1 cellular context compared by ENCODE assay signal in the genomic region with DNA sequence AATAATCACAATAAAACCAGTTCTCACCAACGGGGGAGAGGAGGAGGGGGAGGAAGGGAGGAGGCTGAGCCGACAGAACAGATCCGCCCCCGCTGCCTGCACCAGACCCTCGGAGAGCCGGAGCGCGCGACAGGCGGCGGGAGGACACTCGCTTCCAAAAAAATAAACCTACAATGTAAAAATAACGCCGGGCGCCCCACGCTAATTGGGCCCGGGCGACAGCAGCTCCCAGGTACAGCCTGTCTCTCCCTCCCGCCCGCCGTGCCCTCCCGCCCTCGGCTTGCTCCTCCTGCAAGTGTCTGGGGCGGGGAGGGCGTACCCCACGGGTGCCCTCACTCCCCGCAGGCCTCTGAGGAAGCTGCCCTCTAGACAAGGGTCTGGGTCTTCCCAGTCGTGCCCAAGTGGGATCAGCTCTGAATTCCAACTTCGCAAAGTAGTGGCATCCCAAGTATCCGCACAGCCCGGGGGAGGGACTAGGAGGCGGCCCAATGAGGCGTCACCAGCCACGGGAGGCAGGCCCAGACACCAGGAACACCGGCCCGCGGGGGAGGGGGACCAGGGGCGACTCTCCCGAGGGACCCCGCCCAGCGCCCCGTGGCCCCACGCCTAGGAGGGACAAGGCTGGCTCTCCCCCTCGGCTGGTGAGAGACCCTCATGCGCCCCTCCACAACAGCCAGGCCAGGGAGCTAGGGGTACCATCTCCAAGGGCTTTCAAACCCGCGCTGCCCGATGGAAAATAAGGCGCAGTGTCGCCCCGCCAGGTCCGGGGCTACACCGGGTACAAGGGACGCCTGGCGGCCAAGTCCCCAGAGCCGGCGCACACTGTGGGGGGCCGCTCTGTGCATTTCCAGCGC.
TF ChIP-seq lines count a peak whose summit lies in the region.

No MANE protein-coding gene starts in this region.

TF ChIP-seq in HepG2, 621 proteins besides CTCF, POLR2A, EP300 and RAD21 (continued from another document and continues in another):
- TF ChIP-seq IKZF5 (CRISPR knock-in tag; IDR thresholded peaks at IDR 0.05) = 0 out of 2 replicates have a peak, but pooled peaks have one; percentile 56
- peak; percentile 24 for TF ChIP-seq XRCC5 (optimal IDR thresholded peaks at IDR 0.05; ENCODE audit: low read length)
- no peak for TF ChIP-seq GPBP1L1 (CRISPR knock-in tag; IDR thresholded peaks at IDR 0.05)
- no peak for TF ChIP-seq ZFAT (CRISPR knock-in tag; conservative IDR thresholded peaks at IDR 0.05)
- no peak for TF ChIP-seq PAXIP1 (CRISPR knock-in tag; conservative IDR thresholded peaks at IDR 0.05)
- no peak for TF ChIP-seq ZNF432 (CRISPR knock-in tag; IDR thresholded peaks at IDR 0.05; ENCODE audit: borderline replicate concordance)
- TF ChIP-seq ZNF230 (CRISPR knock-in tag; IDR thresholded peaks at IDR 0.05) = no peak
- TF ChIP-seq DNMT1 (CRISPR knock-in tag; IDR thresholded peaks at IDR 0.05) = no peak
- TF ChIP-seq ZNF598 (CRISPR knock-in tag; IDR thresholded peaks at IDR 0.05; ENCODE audit: borderline replicate concordance) = no peak
- no peak for TF ChIP-seq ZNF253 (CRISPR knock-in tag; IDR thresholded peaks at IDR 0.05; ENCODE audit: borderline replicate concordance)
- TF ChIP-seq ZNF703 (CRISPR knock-in tag; IDR thresholded peaks at IDR 0.05; ENCODE audit: borderline replicate concordance) = no peak
- TF ChIP-seq, protein P1, sequence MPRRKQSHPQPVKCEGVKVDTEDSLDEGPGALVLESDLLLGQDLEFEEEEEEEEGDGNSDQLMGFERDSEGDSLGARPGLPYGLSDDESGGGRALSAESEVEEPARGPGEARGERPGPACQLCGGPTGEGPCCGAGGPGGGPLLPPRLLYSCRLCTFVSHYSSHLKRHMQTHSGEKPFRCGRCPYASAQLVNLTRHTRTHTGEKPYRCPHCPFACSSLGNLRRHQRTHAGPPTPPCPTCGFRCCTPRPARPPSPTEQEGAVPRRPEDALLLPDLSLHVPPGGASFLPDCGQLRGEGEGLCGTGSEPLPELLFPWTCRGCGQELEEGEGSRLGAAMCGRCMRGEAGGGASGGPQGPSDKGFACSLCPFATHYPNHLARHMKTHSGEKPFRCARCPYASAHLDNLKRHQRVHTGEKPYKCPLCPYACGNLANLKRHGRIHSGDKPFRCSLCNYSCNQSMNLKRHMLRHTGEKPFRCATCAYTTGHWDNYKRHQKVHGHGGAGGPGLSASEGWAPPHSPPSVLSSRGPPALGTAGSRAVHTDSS (CRISPR knock-in tag; conservative IDR thresholded peaks at IDR 0.05) = no peak
- no peak for TF ChIP-seq SIN3A (IDR thresholded peaks at IDR 0.05; ENCODE audit: borderline replicate concordance, low read depth, low read length)
- peak; percentile 54 for TF ChIP-seq KDM5B (CRISPR knock-in tag; IDR thresholded peaks at IDR 0.05; ENCODE audit: borderline replicate concordance)
- TF ChIP-seq KDM6A (CRISPR knock-in tag; IDR thresholded peaks at IDR 0.05; ENCODE audit: low read depth) = no peak
- TF ChIP-seq, protein P2, sequence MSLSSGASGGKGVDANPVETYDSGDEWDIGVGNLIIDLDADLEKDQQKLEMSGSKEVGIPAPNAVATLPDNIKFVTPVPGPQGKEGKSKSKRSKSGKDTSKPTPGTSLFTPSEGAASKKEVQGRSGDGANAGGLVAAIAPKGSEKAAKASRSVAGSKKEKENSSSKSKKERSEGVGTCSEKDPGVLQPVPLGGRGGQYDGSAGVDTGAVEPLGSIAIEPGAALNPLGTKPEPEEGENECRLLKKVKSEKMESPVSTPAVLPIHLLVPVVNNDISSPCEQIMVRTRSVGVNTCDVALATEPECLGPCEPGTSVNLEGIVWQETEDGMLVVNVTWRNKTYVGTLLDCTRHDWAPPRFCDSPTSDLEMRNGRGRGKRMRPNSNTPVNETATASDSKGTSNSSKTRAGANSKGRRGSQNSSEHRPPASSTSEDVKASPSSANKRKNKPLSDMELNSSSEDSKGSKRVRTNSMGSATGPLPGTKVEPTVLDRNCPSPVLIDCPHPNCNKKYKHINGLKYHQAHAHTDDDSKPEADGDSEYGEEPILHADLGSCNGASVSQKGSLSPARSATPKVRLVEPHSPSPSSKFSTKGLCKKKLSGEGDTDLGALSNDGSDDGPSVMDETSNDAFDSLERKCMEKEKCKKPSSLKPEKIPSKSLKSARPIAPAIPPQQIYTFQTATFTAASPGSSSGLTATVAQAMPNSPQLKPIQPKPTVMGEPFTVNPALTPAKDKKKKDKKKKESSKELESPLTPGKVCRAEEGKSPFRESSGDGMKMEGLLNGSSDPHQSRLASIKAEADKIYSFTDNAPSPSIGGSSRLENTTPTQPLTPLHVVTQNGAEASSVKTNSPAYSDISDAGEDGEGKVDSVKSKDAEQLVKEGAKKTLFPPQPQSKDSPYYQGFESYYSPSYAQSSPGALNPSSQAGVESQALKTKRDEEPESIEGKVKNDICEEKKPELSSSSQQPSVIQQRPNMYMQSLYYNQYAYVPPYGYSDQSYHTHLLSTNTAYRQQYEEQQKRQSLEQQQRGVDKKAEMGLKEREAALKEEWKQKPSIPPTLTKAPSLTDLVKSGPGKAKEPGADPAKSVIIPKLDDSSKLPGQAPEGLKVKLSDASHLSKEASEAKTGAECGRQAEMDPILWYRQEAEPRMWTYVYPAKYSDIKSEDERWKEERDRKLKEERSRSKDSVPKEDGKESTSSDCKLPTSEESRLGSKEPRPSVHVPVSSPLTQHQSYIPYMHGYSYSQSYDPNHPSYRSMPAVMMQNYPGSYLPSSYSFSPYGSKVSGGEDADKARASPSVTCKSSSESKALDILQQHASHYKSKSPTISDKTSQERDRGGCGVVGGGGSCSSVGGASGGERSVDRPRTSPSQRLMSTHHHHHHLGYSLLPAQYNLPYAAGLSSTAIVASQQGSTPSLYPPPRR (CRISPR knock-in tag; IDR thresholded peaks at IDR 0.05; ENCODE audit: borderline replicate concordance) = no peak
- no peak for TF ChIP-seq CEBPB (IDR thresholded peaks at IDR 0.05; ENCODE audit: borderline replicate concordance, low read depth, low read length)
- TF ChIP-seq, protein P3, sequence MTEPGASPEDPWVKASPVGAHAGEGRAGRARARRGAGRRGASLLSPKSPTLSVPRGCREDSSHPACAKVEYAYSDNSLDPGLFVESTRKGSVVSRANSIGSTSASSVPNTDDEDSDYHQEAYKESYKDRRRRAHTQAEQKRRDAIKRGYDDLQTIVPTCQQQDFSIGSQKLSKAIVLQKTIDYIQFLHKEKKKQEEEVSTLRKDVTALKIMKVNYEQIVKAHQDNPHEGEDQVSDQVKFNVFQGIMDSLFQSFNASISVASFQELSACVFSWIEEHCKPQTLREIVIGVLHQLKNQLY (CRISPR knock-in tag; IDR thresholded peaks at IDR 0.05) = no peak
- TF ChIP-seq, protein P4, sequence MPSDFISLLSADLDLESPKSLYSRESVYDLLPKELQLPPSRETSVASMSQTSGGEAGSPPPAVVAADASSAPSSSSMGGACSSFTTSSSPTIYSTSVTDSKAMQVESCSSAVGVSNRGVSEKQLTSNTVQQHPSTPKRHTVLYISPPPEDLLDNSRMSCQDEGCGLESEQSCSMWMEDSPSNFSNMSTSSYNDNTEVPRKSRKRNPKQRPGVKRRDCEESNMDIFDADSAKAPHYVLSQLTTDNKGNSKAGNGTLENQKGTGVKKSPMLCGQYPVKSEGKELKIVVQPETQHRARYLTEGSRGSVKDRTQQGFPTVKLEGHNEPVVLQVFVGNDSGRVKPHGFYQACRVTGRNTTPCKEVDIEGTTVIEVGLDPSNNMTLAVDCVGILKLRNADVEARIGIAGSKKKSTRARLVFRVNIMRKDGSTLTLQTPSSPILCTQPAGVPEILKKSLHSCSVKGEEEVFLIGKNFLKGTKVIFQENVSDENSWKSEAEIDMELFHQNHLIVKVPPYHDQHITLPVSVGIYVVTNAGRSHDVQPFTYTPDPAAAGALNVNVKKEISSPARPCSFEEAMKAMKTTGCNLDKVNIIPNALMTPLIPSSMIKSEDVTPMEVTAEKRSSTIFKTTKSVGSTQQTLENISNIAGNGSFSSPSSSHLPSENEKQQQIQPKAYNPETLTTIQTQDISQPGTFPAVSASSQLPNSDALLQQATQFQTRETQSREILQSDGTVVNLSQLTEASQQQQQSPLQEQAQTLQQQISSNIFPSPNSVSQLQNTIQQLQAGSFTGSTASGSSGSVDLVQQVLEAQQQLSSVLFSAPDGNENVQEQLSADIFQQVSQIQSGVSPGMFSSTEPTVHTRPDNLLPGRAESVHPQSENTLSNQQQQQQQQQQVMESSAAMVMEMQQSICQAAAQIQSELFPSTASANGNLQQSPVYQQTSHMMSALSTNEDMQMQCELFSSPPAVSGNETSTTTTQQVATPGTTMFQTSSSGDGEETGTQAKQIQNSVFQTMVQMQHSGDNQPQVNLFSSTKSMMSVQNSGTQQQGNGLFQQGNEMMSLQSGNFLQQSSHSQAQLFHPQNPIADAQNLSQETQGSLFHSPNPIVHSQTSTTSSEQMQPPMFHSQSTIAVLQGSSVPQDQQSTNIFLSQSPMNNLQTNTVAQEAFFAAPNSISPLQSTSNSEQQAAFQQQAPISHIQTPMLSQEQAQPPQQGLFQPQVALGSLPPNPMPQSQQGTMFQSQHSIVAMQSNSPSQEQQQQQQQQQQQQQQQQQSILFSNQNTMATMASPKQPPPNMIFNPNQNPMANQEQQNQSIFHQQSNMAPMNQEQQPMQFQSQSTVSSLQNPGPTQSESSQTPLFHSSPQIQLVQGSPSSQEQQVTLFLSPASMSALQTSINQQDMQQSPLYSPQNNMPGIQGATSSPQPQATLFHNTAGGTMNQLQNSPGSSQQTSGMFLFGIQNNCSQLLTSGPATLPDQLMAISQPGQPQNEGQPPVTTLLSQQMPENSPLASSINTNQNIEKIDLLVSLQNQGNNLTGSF (CRISPR knock-in tag; IDR thresholded peaks at IDR 0.05) = 0 out of 2 replicates have a peak, but pooled peaks have one; percentile 24
- no peak for TF ChIP-seq CC2D1A (CRISPR knock-in tag; IDR thresholded peaks at IDR 0.05)
- TF ChIP-seq, protein P5, sequence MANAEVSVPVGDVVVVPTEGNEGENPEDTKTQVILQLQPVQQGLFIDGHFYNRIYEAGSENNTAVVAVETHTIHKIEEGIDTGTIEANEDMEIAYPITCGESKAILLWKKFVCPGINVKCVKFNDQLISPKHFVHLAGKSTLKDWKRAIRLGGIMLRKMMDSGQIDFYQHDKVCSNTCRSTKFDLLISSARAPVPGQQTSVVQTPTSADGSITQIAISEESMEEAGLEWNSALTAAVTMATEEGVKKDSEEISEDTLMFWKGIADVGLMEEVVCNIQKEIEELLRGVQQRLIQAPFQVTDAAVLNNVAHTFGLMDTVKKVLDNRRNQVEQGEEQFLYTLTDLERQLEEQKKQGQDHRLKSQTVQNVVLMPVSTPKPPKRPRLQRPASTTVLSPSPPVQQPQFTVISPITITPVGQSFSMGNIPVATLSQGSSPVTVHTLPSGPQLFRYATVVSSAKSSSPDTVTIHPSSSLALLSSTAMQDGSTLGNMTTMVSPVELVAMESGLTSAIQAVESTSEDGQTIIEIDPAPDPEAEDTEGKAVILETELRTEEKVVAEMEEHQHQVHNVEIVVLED (CRISPR knock-in tag; IDR thresholded peaks at IDR 0.05; ENCODE audit: borderline replicate concordance) = no peak
- TF ChIP-seq HDAC2 (CRISPR knock-in tag; IDR thresholded peaks at IDR 0.05) = 0 out of 2 replicates have a peak, but pooled peaks have one; percentile 20
- TF ChIP-seq HDAC6 (IDR thresholded peaks at IDR 0.05; ENCODE audit: low read depth, low read length) = no peak
- TF ChIP-seq PAF1 (CRISPR knock-in tag; IDR thresholded peaks at IDR 0.05) = no peak
- TF ChIP-seq ZNF431 (CRISPR knock-in tag; IDR thresholded peaks at IDR 0.05; ENCODE audit: borderline replicate concordance, low read depth) = no peak
- TF ChIP-seq BCL3 (CRISPR knock-in tag; IDR thresholded peaks at IDR 0.05) = no peak
- TF ChIP-seq ASH2L (IDR thresholded peaks at IDR 0.05; ENCODE audit: insufficient read length, low read depth, low read length) = no peak
- TF ChIP-seq DMAP1 (CRISPR knock-in tag; IDR thresholded peaks at IDR 0.05) = peak; percentile 41; the same call in 1 of the 2 replicates
- no peak for TF ChIP-seq JARID2 (CRISPR knock-in tag; IDR thresholded peaks at IDR 0.05; ENCODE audit: insufficient replicate concordance)
